ENCODE assay signal across 8 cellular contexts in the genomic region with DNA sequence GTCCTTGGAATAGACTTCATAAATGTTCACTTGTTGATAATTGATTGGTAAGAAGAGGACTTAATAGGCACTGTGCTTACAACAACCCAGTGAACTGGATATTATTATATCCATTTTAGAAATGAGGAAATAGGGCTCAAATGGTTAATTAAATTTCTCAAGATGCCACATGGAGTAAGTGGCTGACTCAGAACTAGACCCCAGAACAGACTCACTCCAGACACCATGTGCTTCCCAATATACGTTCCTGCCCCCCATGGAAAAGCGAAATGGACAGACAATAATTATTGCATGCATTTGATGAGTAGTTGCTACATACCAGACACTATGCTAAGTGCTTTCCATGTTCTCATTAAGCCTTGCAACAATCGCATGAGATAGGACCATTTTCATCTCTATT. TPM values are rescaled to one million over a fixed set of nuclear protein-coding genes. Genes with fewer than 3 reads are reported as not detected.
A peak's percentile ranks its signal among the peaks of the same experiment; 100 is the strongest.
DNase-seq lines count a peak whose midpoint lies in the region; ATAC-seq and TF ChIP-seq lines count a peak whose summit lies in the region.

No MANE protein-coding gene starts in this region.

- CTCF ChIA-PET in Caco-2 (lab: Charles Lee), result no interaction called here

- no peaks in the 10 kb centered on the region for H3K9me3 ChIP-seq in Caco-2

- no peak for ATAC-seq in effector memory CD8-positive, alpha-beta T cell (replicated peaks)
- ATAC-seq in GM18517 (IDR thresholded peaks at IDR 0.05; ENCODE audit: unreplicated experiment) (no peak), GM19328 (IDR thresholded peaks at IDR 0.05; ENCODE audit: unreplicated experiment) (no peak)

- peaks cover 7% of the 10 kb centered on the region for H3K4me1 Mint-ChIP-seq in Caco-2 (ENCODE audit: low read depth, unreplicated experiment)
- peaks cover 0 to 4% of the 10 kb centered on the region in 2 donors for H3K4me1 Mint-ChIP-seq in effector memory CD8-positive, alpha-beta T cell (ENCODE audit: low read depth in 2 of 2)
- peaks cover 13% of the 10 kb centered on the region for H3K4me1 Mint-ChIP-seq in osteocyte (ENCODE audit: unreplicated experiment)

- TF ChIP-seq CTCF in Caco-2 (IDR thresholded peaks at IDR 0.05; ENCODE audit: insufficient read depth in 1 of 2, low read depth in 1 of 2, low read length in 1 of 2, severe bottlenecking in 1 of 2, unreplicated experiment in 1 of 2), result no peak
- TF ChIP-seq CTCF in osteocyte (IDR thresholded peaks at IDR 0.05), result no peak

- H3K4me3 Mint-ChIP-seq in Caco-2 (ENCODE audit: unreplicated experiment) (peak overlapping the region; percentile 85), osteocyte (ENCODE audit: unreplicated experiment) (peak overlapping the region; percentile 77)
- H3K4me3 Mint-ChIP-seq in effector memory CD8-positive, alpha-beta T cell, result peak overlapping the region; percentile 29 to 56

- no peaks in the 10 kb centered on the region for H3K9me3 Mint-ChIP-seq in Caco-2 (ENCODE audit: unreplicated experiment)
- no peaks in the 10 kb centered on the region for H3K9me3 Mint-ChIP-seq in effector memory CD8-positive, alpha-beta T cell
- no peaks in the 10 kb centered on the region for H3K9me3 Mint-ChIP-seq in osteocyte (ENCODE audit: unreplicated experiment)

- intact Hi-C loops in Caco-2 (cut with micrococcal nuclease; ENCODE audit: unreplicated experiment), result no loop called here

- DNase-seq in Caco-2 (no peak), NCI-H69 (lab: John Stamatoyannopoulos, UW) (peak; percentile 57), osteocyte (ENCODE audit: extremely low spot score, unreplicated experiment) (no peak), anterior cingulate cortex (lab: John Stamatoyannopoulos, UW) (no peak), putamen (ENCODE audit: low spot score) (no peak)
- no peak for DNase-seq in effector memory CD8-positive, alpha-beta T cell

- no peaks in the 10 kb centered on the region for H3K36me3 Mint-ChIP-seq in Caco-2 (ENCODE audit: insufficient read depth, unreplicated experiment)
- H3K36me3 Mint-ChIP-seq in effector memory CD8-positive, alpha-beta T cell (ENCODE audit: insufficient read depth), result no peaks in the 10 kb centered on the region
- no peaks in the 10 kb centered on the region for H3K36me3 Mint-ChIP-seq in osteocyte (ENCODE audit: unreplicated experiment)

- 0 out of 2 replicates have a peak, but pooled peaks cover 6% of the 10 kb centered on the region for H3K4me1 ChIP-seq in Caco-2

- H3K27me3 ChIP-seq in Caco-2 (replicated peaks; ENCODE audit: control insufficient read depth, insufficient read depth, low read length), result peaks cover 2% of the 10 kb centered on the region; the same call in 1 of the 2 replicates

- H3K27ac Mint-ChIP-seq in Caco-2 (ENCODE audit: unreplicated experiment), result no peak overlapping the region
- no peak overlapping the region for H3K27ac Mint-ChIP-seq in effector memory CD8-positive, alpha-beta T cell
- no peak overlapping the region for H3K27ac Mint-ChIP-seq in osteocyte (ENCODE audit: unreplicated experiment)

- H3K36me3 ChIP-seq in Caco-2 (ENCODE audit: control insufficient read depth, insufficient read depth, low read length), result no peaks in the 10 kb centered on the region

- POLR2A ChIA-PET in Caco-2 (lab: Charles Lee), result no interaction called here

- peak overlapping the region; percentile 45 for H3K4me3 ChIP-seq in Caco-2 (ENCODE audit: low read depth, low read length)

- peaks cover 9% of the 10 kb centered on the region for H3K27me3 Mint-ChIP-seq in Caco-2 (ENCODE audit: insufficient read depth, unreplicated experiment)
- peaks cover 47 to 59% of the 10 kb centered on the region in 2 donors for H3K27me3 Mint-ChIP-seq in effector memory CD8-positive, alpha-beta T cell
- H3K27me3 Mint-ChIP-seq in osteocyte (ENCODE audit: unreplicated experiment), result peaks cover 71% of the 10 kb centered on the region

- BruUV-seq in Caco-2 (replicated peaks; lab: Mats Ljungman, UMichigan), result no TSS peak

RNA-seq across cellular contexts. Expression of a gene that starts 0.9 kb away (rescaled TPM):
- total RNA-seq in Caco-2 (2022) (0.61 and 1.1 TPM in 2 replicates), osteocyte (0.29 and 0.70 TPM in 2 replicates)
